Comparison of ENCODE assay signal across 8 cellular contexts in the genomic region with DNA sequence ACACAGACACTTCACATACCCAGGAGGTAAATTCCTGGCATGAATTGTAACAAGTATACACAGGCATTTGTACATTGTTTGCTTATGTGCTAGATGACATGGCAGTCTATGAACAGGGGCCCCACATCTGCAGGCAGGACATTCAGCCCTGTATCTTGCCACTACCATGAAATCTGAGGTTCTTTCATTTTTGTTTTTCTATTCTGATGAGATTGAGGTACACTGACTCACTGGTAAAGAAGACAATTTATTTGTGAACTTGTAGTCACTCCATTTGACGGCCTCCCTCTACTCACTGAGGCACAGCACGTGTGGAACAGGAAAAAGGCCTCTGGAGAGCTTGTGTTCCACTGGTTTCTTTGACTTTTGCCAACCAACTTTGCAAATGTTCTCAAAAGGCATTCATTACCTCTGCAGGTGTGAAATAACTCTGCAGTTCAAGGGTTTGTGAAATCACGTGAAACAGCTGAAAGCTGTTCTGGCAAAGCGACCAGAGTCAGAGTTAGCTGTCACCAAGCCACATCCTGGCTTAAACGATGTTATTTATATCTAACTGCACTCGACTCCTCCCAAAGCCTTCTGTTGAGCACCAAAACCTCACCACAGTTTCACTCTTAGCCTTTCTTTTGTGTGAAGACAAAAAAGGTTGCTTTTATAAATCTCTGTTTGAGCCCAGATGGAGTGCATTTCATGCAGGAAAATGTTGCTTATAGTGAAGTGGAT.
A peak's percentile ranks its signal among the peaks of the same experiment; 100 is the strongest.
DNase-seq lines count a peak whose midpoint lies in the region; ATAC-seq and TF ChIP-seq lines count a peak whose summit lies in the region.

No MANE protein-coding gene starts in this region.

- CTCF ChIA-PET in naive thymus-derived CD4-positive, alpha-beta T cell (lab: Charles Lee), result interaction anchor here (0.6 to 1.3 kb wide), 4 partner anchors 15 to 1920 kb away, joined by 3 to 5 read pairs (median 3); no protein-coding TSS in a partner anchor

- H4K20me1 ChIP-seq in GM23248 (ENCODE audit: insufficient read depth), result no peaks in the 10 kb centered on the region

- peaks cover 52 to 94% (median 78%) of the 10 kb centered on the region in 7 donors for H3K4me1 Mint-ChIP-seq in naive thymus-derived CD4-positive, alpha-beta T cell

- peak; percentile 95 for ATAC-seq in naive thymus-derived CD4-positive, alpha-beta T cell

- in situ Hi-C loops in GM23248 (cut with MboI), result no loop called here

- H3K4me3 ChIP-seq in GM23248 (no peak overlapping the region), testis (no peak overlapping the region)
- peak overlapping the region; percentile 30 for H3K4me3 ChIP-seq in naive thymus-derived CD4-positive, alpha-beta T cell (ENCODE audit: low read length)

- TF ChIP-seq POLR2A in GM15510 (IDR thresholded peaks at IDR 0.05; ENCODE audit: borderline replicate concordance, extremely low read depth, insufficient read length) (peak; percentile 13), testis (IDR thresholded peaks at IDR 0.05) (no peak)

- no peaks in the 10 kb centered on the region for H3K36me3 ChIP-seq in GM23248 (ENCODE audit: low read depth)
- H3K36me3 ChIP-seq in naive thymus-derived CD4-positive, alpha-beta T cell (ENCODE audit: control insufficient read depth in 2 of 3, insufficient read depth in 3 of 3, low read length in 3 of 3), result no peaks in the 10 kb centered on the region
- H3K36me3 ChIP-seq in testis (ENCODE audit: low read depth, missing control alignments), result no peaks in the 10 kb centered on the region

- peak overlapping the region; percentile 14; the same call in 1 of the 2 replicates for H2AFZ ChIP-seq in GM23248

- 37 to 45% methylated on average over 6 of the region's 6 CpGs for WGBS in GM23248 (ENCODE audit: low coverage in 1 of 2, low lambda C conversion rate in 2 of 2, missing lambda C conversion rate in 2 of 2), 2 experiments
- 57 to 66% methylated on average over 6 of the region's 6 CpGs for WGBS in testis, 2 donors

- no peak overlapping the region for H3K9ac ChIP-seq in GM23248

- H3F3A ChIP-seq in GM23248 (ENCODE audit: insufficient read depth), result no peaks in the 10 kb centered on the region

- intact Hi-C loops in naive thymus-derived CD4-positive, alpha-beta T cell (cut with micrococcal nuclease), result loop anchor here (1.0 to 10.0 kb wide), 17 partner anchors 8 to 1804 kb away; a partner anchor contains a TSS
- intact Hi-C loops in testis (cut with DNase I; ENCODE audit: low total_unique reads), result no loop called here

- H3K27me3 Mint-ChIP-seq in naive thymus-derived CD4-positive, alpha-beta T cell, result no peaks in the 10 kb centered on the region

- no peaks in the 10 kb centered on the region for H3K79me2 ChIP-seq in GM23248 (ENCODE audit: insufficient read depth)

- H3K36me3 Mint-ChIP-seq in naive thymus-derived CD4-positive, alpha-beta T cell, result peaks cover 0 to 34% (median 10%) of the 10 kb centered on the region in 5 donors

- H3K9me2 ChIP-seq in GM23248 (ENCODE audit: insufficient read depth), result no peaks in the 10 kb centered on the region

- DNase-seq in GM23248 (no peak), MV-4-11 (lab: John Stamatoyannopoulos, UW) (peak; percentile 95), testis (no peak), 8988T (no peak), globus pallidus (ENCODE audit: low spot score) (no peak)
- peak; percentile 73 to 78 for DNase-seq in activated T-cell treated with anti-CD3 and anti-CD28 coated beads, Interleukin-2, amount 50 U/mL, for 48 hours
- DNase-seq in naive thymus-derived CD4-positive, alpha-beta T cell, result peak in 8 of 9 donors; percentile 58 to 93 (median 86)

- no peak overlapping the region for H3K4me2 ChIP-seq in GM23248 (ENCODE audit: unreplicated experiment)

- peak overlapping the region; percentile 90 to 100 (median 97) for H3K27ac Mint-ChIP-seq in naive thymus-derived CD4-positive, alpha-beta T cell

- peak overlapping the region; percentile 59 to 83 (median 77) for H3K4me3 Mint-ChIP-seq in naive thymus-derived CD4-positive, alpha-beta T cell

- H3K9me3 Mint-ChIP-seq in naive thymus-derived CD4-positive, alpha-beta T cell, result peaks cover 0 to 14% (median 2%) of the 10 kb centered on the region in 11 donors

- H3K27me3 ChIP-seq in GM23248 (replicated peaks; ENCODE audit: insufficient read depth) (no peaks in the 10 kb centered on the region), testis (no peaks in the 10 kb centered on the region)
- no peaks in the 10 kb centered on the region for H3K27me3 ChIP-seq in naive thymus-derived CD4-positive, alpha-beta T cell (ENCODE audit: control insufficient read depth in 2 of 2, insufficient read depth in 2 of 2, low read length in 2 of 2)

- H3K9me3 ChIP-seq in GM23248 (ENCODE audit: low read depth), result no peaks in the 10 kb centered on the region
- peaks cover 0 to 3% (median 0%) of the 10 kb centered on the region in 3 experiments for H3K9me3 ChIP-seq in naive thymus-derived CD4-positive, alpha-beta T cell (ENCODE audit: control insufficient read depth in 2 of 3, low read length in 3 of 3)
- H3K9me3 ChIP-seq in testis, result no peaks in the 10 kb centered on the region

- POLR2A ChIA-PET in naive thymus-derived CD4-positive, alpha-beta T cell (lab: Charles Lee), result interaction anchor here (0.5 to 1.9 kb wide), 8 partner anchors 8 to 560 kb away, joined by 3 to 9 read pairs (median 4); no protein-coding TSS in a partner anchor

- H3K27ac ChIP-seq in GM23248, result no peak overlapping the region
- peak overlapping the region; percentile 76 for H3K27ac ChIP-seq in naive thymus-derived CD4-positive, alpha-beta T cell (ENCODE audit: low read depth, low read length)
- no peak overlapping the region for H3K27ac ChIP-seq in testis

- no peaks in the 10 kb centered on the region for H3K4me1 ChIP-seq in GM23248 (ENCODE audit: insufficient read depth)
- peaks cover 45 to 72% of the 10 kb centered on the region in 2 donors for H3K4me1 ChIP-seq in naive thymus-derived CD4-positive, alpha-beta T cell (ENCODE audit: control insufficient read depth in 2 of 2, insufficient read depth in 2 of 2, low read length in 2 of 2)
- no peaks in the 10 kb centered on the region for H3K4me1 ChIP-seq in testis

- TF ChIP-seq CTCF in testis (IDR thresholded peaks at IDR 0.05), result no peak

Comparison
In these comparisons a context has a peak if more than half of its experiments do, and no peak if none do; other contexts are left out.
1. DNase-seq: peak in MV-4-11 (single experiment), activated T-cell treated with anti-CD3 and anti-CD28 coated beads, Interleukin-2, amount 50 U/mL, for 48 hours (2 of 2) and naive thymus-derived CD4-positive, alpha-beta T cell (8 of 9); none in GM23248 (single experiment), testis (single experiment), 8988T (single experiment) and globus pallidus (single experiment).